Comparison of ENCODE assay signal across 15 cellular contexts in the genomic region with DNA sequence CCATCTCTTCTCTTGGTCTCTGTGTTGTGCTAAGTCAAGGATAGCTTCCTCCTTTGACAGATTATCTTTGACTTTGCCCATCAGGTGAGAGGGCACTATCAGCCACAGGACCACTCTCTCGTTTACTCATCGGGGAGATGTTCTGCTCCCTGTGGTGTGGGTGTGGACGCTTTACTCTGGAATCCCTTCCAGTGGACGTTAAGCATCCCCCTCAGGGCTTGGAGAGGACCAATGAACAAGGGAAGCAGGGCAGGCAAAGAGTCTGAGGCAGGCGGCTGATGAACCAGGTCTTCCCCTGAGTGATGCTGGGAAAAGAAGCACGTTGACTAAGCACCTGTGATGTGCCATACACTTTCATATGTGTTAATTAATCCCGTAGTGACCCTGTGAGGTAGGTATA.
"Had no signal": no experiment of that assay in that cellular context is flagged by ENCODE, and none has a peak within 500 bp of the region (broad histone marks: within the 10 kb centered on the region; RNA-seq: fewer than 3 reads in every experiment).

No MANE protein-coding gene starts in this region.

- H3K36me3 Mint-ChIP-seq: neural progenitor cell, T-cell had no signal

- H3K4me3 ChIP-seq: cardiac muscle cell, heart right ventricle, left ventricle myocardium inferior, neural progenitor cell, transverse colon had no signal

- H3K36me3 ChIP-seq: cardiac muscle cell, heart right ventricle, left ventricle myocardium inferior, neural progenitor cell, transverse colon had no signal

- ATAC-seq: heart right ventricle, T-cell, WTC11 had no signal

- H3K4me1 ChIP-seq: neural progenitor cell had no signal

- H3K27ac Mint-ChIP-seq: memory B cell, neural progenitor cell, WTC11 had no signal

- H3K4me3 Mint-ChIP-seq: memory B cell, neural progenitor cell, T-cell, WTC11 had no signal

- H3K27me3 ChIP-seq: cardiac muscle cell had no signal

- H3K9me3 Mint-ChIP-seq: neural progenitor cell, T-cell had no signal

- H3K9me3 ChIP-seq: left ventricle myocardium inferior, transverse colon had no signal

- H3K27me3 Mint-ChIP-seq: T-cell had no signal

- DNase-seq: activated CD4-positive, alpha-beta T cell treated with anti-CD3 and anti-CD28 coated beads, Interleukin-2, amount 50 U/mL, for 4 hours; activated T-cell treated with anti-CD3 and anti-CD28 coated beads, Interleukin-2, amount 50 U/mL, for 48 hours; effector CD4-positive, alpha-beta T cell; heart right ventricle; left ventricle myocardium inferior; retina; small intestine; substantia nigra; T-cell; transverse colon had no signal

- H3K27ac ChIP-seq: cardiac muscle cell, left ventricle myocardium inferior, neural progenitor cell, parathyroid adenoma, transverse colon had no signal

- H3K9ac ChIP-seq: neural progenitor cell, parathyroid adenoma had no signal
